Comparison of ENCODE assay signal across 1 cellular context in genomic region chr3:194095902-194096301, GRCh38.
TF ChIP-seq lines count a peak whose summit lies in the region.

No MANE protein-coding gene starts in this region.

TF ChIP-seq in HepG2, 621 proteins besides CTCF, POLR2A, EP300 and RAD21 (continued from another document):
- TF ChIP-seq, protein P1, sequence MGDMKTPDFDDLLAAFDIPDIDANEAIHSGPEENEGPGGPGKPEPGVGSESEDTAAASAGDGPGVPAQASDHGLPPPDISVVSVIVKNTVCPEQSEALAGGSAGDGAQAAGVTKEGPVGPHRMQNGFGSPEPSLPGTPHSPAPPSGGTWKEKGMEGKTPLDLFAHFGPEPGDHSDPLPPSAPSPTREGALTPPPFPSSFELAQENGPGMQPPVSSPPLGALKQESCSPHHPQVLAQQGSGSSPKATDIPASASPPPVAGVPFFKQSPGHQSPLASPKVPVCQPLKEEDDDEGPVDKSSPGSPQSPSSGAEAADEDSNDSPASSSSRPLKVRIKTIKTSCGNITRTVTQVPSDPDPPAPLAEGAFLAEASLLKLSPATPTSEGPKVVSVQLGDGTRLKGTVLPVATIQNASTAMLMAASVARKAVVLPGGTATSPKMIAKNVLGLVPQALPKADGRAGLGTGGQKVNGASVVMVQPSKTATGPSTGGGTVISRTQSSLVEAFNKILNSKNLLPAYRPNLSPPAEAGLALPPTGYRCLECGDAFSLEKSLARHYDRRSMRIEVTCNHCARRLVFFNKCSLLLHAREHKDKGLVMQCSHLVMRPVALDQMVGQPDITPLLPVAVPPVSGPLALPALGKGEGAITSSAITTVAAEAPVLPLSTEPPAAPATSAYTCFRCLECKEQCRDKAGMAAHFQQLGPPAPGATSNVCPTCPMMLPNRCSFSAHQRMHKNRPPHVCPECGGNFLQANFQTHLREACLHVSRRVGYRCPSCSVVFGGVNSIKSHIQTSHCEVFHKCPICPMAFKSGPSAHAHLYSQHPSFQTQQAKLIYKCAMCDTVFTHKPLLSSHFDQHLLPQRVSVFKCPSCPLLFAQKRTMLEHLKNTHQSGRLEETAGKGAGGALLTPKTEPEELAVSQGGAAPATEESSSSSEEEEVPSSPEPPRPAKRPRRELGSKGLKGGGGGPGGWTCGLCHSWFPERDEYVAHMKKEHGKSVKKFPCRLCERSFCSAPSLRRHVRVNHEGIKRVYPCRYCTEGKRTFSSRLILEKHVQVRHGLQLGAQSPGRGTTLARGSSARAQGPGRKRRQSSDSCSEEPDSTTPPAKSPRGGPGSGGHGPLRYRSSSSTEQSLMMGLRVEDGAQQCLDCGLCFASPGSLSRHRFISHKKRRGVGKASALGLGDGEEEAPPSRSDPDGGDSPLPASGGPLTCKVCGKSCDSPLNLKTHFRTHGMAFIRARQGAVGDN (CRISPR knock-in tag; IDR thresholded peaks at IDR 0.05), result peak; percentile 36
